11 cellular contexts compared by ENCODE assay signal in genomic region chr1:181317261-181317924, GRCh38.
DNase-seq lines count a peak whose midpoint lies in the region; ATAC-seq and TF ChIP-seq lines count a peak whose summit lies in the region.
"Had no signal": no experiment of that assay in that cellular context is flagged by ENCODE, and none has a peak within 500 bp of the region (broad histone marks: within the 10 kb centered on the region; RNA-seq: fewer than 3 reads in every experiment).

No MANE protein-coding gene starts in this region.

- no peak for TF ChIP-seq EP300 in stomach (IDR thresholded peaks at IDR 0.05)

- DNase-seq in NCI-H1105 treated with DMSO at 0.1 percent for 48 hours (lab: John Stamatoyannopoulos, UW) (peak; percentile 18), NCI-H1105 (lab: John Stamatoyannopoulos, UW) (no peak), T-cell (peak in 1 of 34 experiments; percentile 2), stomach (no peak), WERI-Rb-1 (no peak), progenitor cell of endocrine pancreas (ENCODE audit: low spot score, unreplicated experiment) (no peak)
- no peak for DNase-seq in CD4-positive, CD25-positive, alpha-beta regulatory T cell
- DNase-seq: spleen, uterus had no signal

- H3K36me3 Mint-ChIP-seq in CD4-positive, CD25-positive, alpha-beta regulatory T cell: no peaks in the 10 kb centered on the region
- H3K36me3 Mint-ChIP-seq in T-cell: no peaks in the 10 kb centered on the region
- no peaks in the 10 kb centered on the region for H3K36me3 Mint-ChIP-seq in progenitor cell of endocrine pancreas (ENCODE audit: insufficient read depth)

- H3K4me1 ChIP-seq in CD4-positive, CD25-positive, alpha-beta regulatory T cell (ENCODE audit: control insufficient read depth, insufficient read depth, low read length, poor library complexity, severe bottlenecking): peaks cover 5% of the 10 kb centered on the region
- H3K4me1 ChIP-seq in stomach: peaks cover 0 to 21% (median 6%) of the 10 kb centered on the region in 4 donors
- H3K4me1 ChIP-seq: uterus had no signal

- peaks cover 65% of the 10 kb centered on the region for H3K27me3 Mint-ChIP-seq in CD4-positive, CD25-positive, alpha-beta regulatory T cell
- peaks cover 69% of the 10 kb centered on the region in 2 donors for H3K27me3 Mint-ChIP-seq in T-cell
- peaks cover 99% of the 10 kb centered on the region for H3K27me3 Mint-ChIP-seq in progenitor cell of endocrine pancreas

- peak overlapping the region in 3 of 4 donors; percentile 30 to 76 (median 41) for H3K4me3 Mint-ChIP-seq in CD4-positive, CD25-positive, alpha-beta regulatory T cell
- H3K4me3 Mint-ChIP-seq in T-cell (peak overlapping the region; percentile 32 to 85 (median 70)), progenitor cell of endocrine pancreas (ENCODE audit: low read depth) (no peak overlapping the region)

- H3K9me3 ChIP-seq in CD4-positive, CD25-positive, alpha-beta regulatory T cell (ENCODE audit: control insufficient read depth in 2 of 2, low read length in 2 of 2): no peaks in the 10 kb centered on the region
- H3K9me3 ChIP-seq in stomach (no peaks in the 10 kb centered on the region), WERI-Rb-1 (ENCODE audit: severe bottlenecking) (no peaks in the 10 kb centered on the region)
- H3K9me3 ChIP-seq: spleen, uterus had no signal

- no peak overlapping the region for H3K27ac Mint-ChIP-seq in CD4-positive, CD25-positive, alpha-beta regulatory T cell
- H3K27ac Mint-ChIP-seq in T-cell (peak overlapping the region in 1 of 2 donors; percentile 57), progenitor cell of endocrine pancreas (no peak overlapping the region)

- H3K36me3 ChIP-seq in CD4-positive, CD25-positive, alpha-beta regulatory T cell (ENCODE audit: control insufficient read depth, insufficient read depth, low read length): no peaks in the 10 kb centered on the region
- no peaks in the 10 kb centered on the region for H3K36me3 ChIP-seq in stomach
- H3K36me3 ChIP-seq in WERI-Rb-1: no peaks in the 10 kb centered on the region
- H3K36me3 ChIP-seq: spleen, uterus had no signal

- peaks cover 34% of the 10 kb centered on the region for H3K27me3 ChIP-seq in CD4-positive, CD25-positive, alpha-beta regulatory T cell (ENCODE audit: control insufficient read depth, insufficient read depth, low read length)
- H3K27me3 ChIP-seq in stomach: peaks cover 4 to 91% (median 55%) of the 10 kb centered on the region in 3 donors
- peaks cover 14% of the 10 kb centered on the region for H3K27me3 ChIP-seq in WERI-Rb-1 (ENCODE audit: insufficient read depth, low read depth, severe bottlenecking)

- no peaks in the 10 kb centered on the region for H3K9me3 Mint-ChIP-seq in CD4-positive, CD25-positive, alpha-beta regulatory T cell
- no peaks in the 10 kb centered on the region for H3K9me3 Mint-ChIP-seq in T-cell
- no peaks in the 10 kb centered on the region for H3K9me3 Mint-ChIP-seq in progenitor cell of endocrine pancreas (ENCODE audit: low read depth)

- no peak for ATAC-seq in CD4-positive, CD25-positive, alpha-beta regulatory T cell (ENCODE audit: low read depth in 2 of 2)
- ATAC-seq in T-cell (replicated peaks in 1 of 4): no peak
- ATAC-seq: HCT116 had no signal

- peaks cover 0 to 29% (median 2%) of the 10 kb centered on the region in 4 donors for H3K4me1 Mint-ChIP-seq in CD4-positive, CD25-positive, alpha-beta regulatory T cell
- H3K4me1 Mint-ChIP-seq in T-cell (peaks cover 25 to 32% (median 26%) of the 10 kb centered on the region in 3 donors), progenitor cell of endocrine pancreas (ENCODE audit: low read depth) (peaks cover 13% of the 10 kb centered on the region)

- no peak overlapping the region for H3K4me3 ChIP-seq in CD4-positive, CD25-positive, alpha-beta regulatory T cell (ENCODE audit: low read depth, low read length)
- H3K4me3 ChIP-seq in iPS-11a (ENCODE audit: low read depth, low read length): peak overlapping the region; percentile 14
- H3K4me3 ChIP-seq in stomach: no peak overlapping the region
- no peak overlapping the region for H3K4me3 ChIP-seq in WERI-Rb-1 (ENCODE audit: low read depth, low read length)
- H3K4me3 ChIP-seq: uterus had no signal

- TF ChIP-seq POLR2A in stomach (IDR thresholded peaks at IDR 0.05): no peak

- POLR2A ChIA-PET in T-cell (lab: Charles Lee): interaction anchor here in 1 of 2 donors (0.6 kb wide), 1 partner anchor 29 kb away, joined by 7 read pairs; no protein-coding TSS in a partner anchor

- intact Hi-C loops in stomach (cut with DNase I; ENCODE audit: low total_unique reads): no loop called here

- H3K27ac ChIP-seq in CD4-positive, CD25-positive, alpha-beta regulatory T cell (ENCODE audit: insufficient read depth, low read length, poor library complexity, severe bottlenecking): no peak overlapping the region
- H3K27ac ChIP-seq in stomach (no peak overlapping the region), WERI-Rb-1 (no peak overlapping the region)
- H3K27ac ChIP-seq: spleen, uterus had no signal

- CTCF ChIA-PET in T-cell (lab: Charles Lee): no interaction called here

- WGBS in stomach, 5 donors: 2 to 4% (median 3%) methylated on average over 20 to 32 of the region's 32 CpGs

- TF ChIP-seq CTCF in stomach (IDR thresholded peaks at IDR 0.05): no peak
- TF ChIP-seq CTCF in WERI-Rb-1 (IDR thresholded peaks at IDR 0.05; ENCODE audit: low read depth, low read length): no peak
- no peak for TF ChIP-seq CTCF in progenitor cell of endocrine pancreas (IDR thresholded peaks at IDR 0.05; ENCODE audit: unreplicated experiment)
